In genomic region chrY:16490706-16491105, GRCh38 we compare ENCODE assay signal across 26 cellular contexts.
"Had no signal": no experiment of that assay in that cellular context is flagged by ENCODE, and none has a peak within 500 bp of the region (broad histone marks: within the 10 kb centered on the region; RNA-seq: fewer than 3 reads in every experiment).

No MANE protein-coding gene starts in this region.

- DNase-seq: activated B cell treated with CpG ODN at 0.5 μM for 24 hours; activated CD4-positive, alpha-beta T cell treated with anti-CD3 and anti-CD28 coated beads for 36 hours; activated CD4-positive, alpha-beta T cell treated with anti-CD3 and anti-CD28 coated beads, Interleukin-2, amount 50 U/mL, for 4 hours; activated CD8-positive, alpha-beta memory T cell treated with anti-CD3 and anti-CD28 coated beads for 24 hours; activated CD8-positive, alpha-beta memory T cell treated with anti-CD3 and anti-CD28 coated beads, Interleukin-2, amount 50 U/mL, for 4 hours; activated naive CD4-positive, alpha-beta T cell treated with Interleukin-2 at 50 U/mL for 16 hours; activated naive CD8-positive, alpha-beta T cell treated with anti-CD3 and anti-CD28 coated beads for 36 hours; activated T-cell treated with anti-CD3 and anti-CD28 coated beads, Interleukin-2, amount 50 U/mL, for 24 hours; amniotic stem cell; dorsolateral prefrontal cortex; effector memory CD8-positive, alpha-beta T cell; immature natural killer cell; natural killer cell; retina; sigmoid colon; stimulated activated CD4-positive, alpha-beta T cell treated with anti-CD3 and anti-CD28 coated beads, Interleukin-15, amount 100 ng/mL, for 24 hours; stomach; T1000; trophoblast cell had no signal

- H3K27me3 ChIP-seq: breast epithelium, dorsolateral prefrontal cortex, sigmoid colon, stomach, vagina had no signal

- H3K4me3 ChIP-seq: breast epithelium, dorsolateral prefrontal cortex, lung, sigmoid colon, smooth muscle cell, stomach, vagina had no signal

- H3K9me3 ChIP-seq: breast epithelium, sigmoid colon, stomach, vagina had no signal

- ATAC-seq: activated CD4-positive, alpha-beta T cell treated with anti-CD3 and anti-CD28 coated beads for 36 hours; effector memory CD8-positive, alpha-beta T cell; left lobe of liver; natural killer cell; stimulated activated memory B cell treated with anti-CD40 and anti-IgM and Interleukin-4, amounts not matched to agents 10 μg/mL and 1 μg/mL and 100 μg/mL, for 72 hours had no signal

- H3K27ac ChIP-seq: breast epithelium, dorsolateral prefrontal cortex, sigmoid colon, stomach, vagina had no signal

- H3K36me3 ChIP-seq: breast epithelium, sigmoid colon, stomach, vagina had no signal

- FAIRE-seq: colon had no signal

- H3K4me1 ChIP-seq: breast epithelium, sigmoid colon, stomach, vagina had no signal
